9 cellular contexts compared by ENCODE assay signal in genomic region chr11:65871811-65872548, GRCh38. TPM values are rescaled to one million over a fixed set of nuclear protein-coding genes. Genes with fewer than 3 reads are reported as not detected.
A peak's percentile ranks its signal among the peaks of the same experiment; 100 is the strongest.
DNase-seq lines count a peak whose midpoint lies in the region; ATAC-seq and TF ChIP-seq lines count a peak whose summit lies in the region.
"Had no signal": no experiment of that assay in that cellular context is flagged by ENCODE, and none has a peak within 500 bp of the region (broad histone marks: within the 10 kb centered on the region; RNA-seq: fewer than 3 reads in every experiment).

No MANE protein-coding gene starts in this region.

- H3K4me3 Mint-ChIP-seq in activated T-cell treated with anti-CD3 and anti-CD28 coated beads, Interleukin-2, amount 50 U/mL, for 4 hours = peak overlapping the region; percentile 49
- H3K4me3 Mint-ChIP-seq in type B pancreatic cell = peak overlapping the region; percentile 69

- DNase-seq in activated T-cell treated with anti-CD3 and anti-CD28 coated beads, Interleukin-2, amount 50 U/mL, for 4 hours = no peak
- DNase-seq in activated T-cell treated with anti-CD3 and anti-CD28 coated beads, Interleukin-2, amount 50 U/mL, for 1 hour = no peak
- DNase-seq in coronary artery (ENCODE audit: low spot score) (no peak), mesendoderm (peak; percentile 62), type B pancreatic cell (ENCODE audit: extremely low spot score, unreplicated experiment) (no peak), GM10266 (ENCODE audit: extremely low spot score) (no peak), NCI-H2171 treated with DMSO at 0.1 percent for 48 hours (lab: John Stamatoyannopoulos, UW) (no peak)
- DNase-seq: stimulated activated CD8-positive, alpha-beta memory T cell treated with anti-CD3 and anti-CD28 coated beads, Interleukin-4, amount 100 ng/mL, for 48 hours had no signal

- no peak for ATAC-seq in activated T-cell treated with anti-CD3 and anti-CD28 coated beads, Interleukin-2, amount 50 U/mL, for 4 hours
- no peak for ATAC-seq in GM19467 (IDR thresholded peaks at IDR 0.05; ENCODE audit: unreplicated experiment)

- H3K27ac ChIP-seq in coronary artery (peak overlapping the region; percentile 95 to 96), mesendoderm (ENCODE audit: low read depth, low read length) (no peak overlapping the region)

- peaks cover 21% of the 10 kb centered on the region for H3K4me1 Mint-ChIP-seq in activated T-cell treated with anti-CD3 and anti-CD28 coated beads, Interleukin-2, amount 50 U/mL, for 4 hours (ENCODE audit: low read depth)
- H3K4me1 Mint-ChIP-seq in type B pancreatic cell (ENCODE audit: unreplicated experiment) = peaks cover 12% of the 10 kb centered on the region

- H3K18ac ChIP-seq in mesendoderm (ENCODE audit: low read length) = peak overlapping the region; percentile 94

- H3K4me3 ChIP-seq in coronary artery = peak overlapping the region; percentile 84
- H3K4me3 ChIP-seq in mesendoderm (ENCODE audit: low read length) = no peak overlapping the region

- H2BK15ac ChIP-seq in mesendoderm (replicated peaks; ENCODE audit: low read depth) = no peak overlapping the region

- H3K9me3 Mint-ChIP-seq in activated T-cell treated with anti-CD3 and anti-CD28 coated beads, Interleukin-2, amount 50 U/mL, for 4 hours = no peaks in the 10 kb centered on the region
- H3K9me3 Mint-ChIP-seq in type B pancreatic cell = no peaks in the 10 kb centered on the region

- H2BK120ac ChIP-seq in mesendoderm (ENCODE audit: low read depth, low read length) = peak overlapping the region; percentile 38

- H3K23ac ChIP-seq in mesendoderm (ENCODE audit: low read length) = peak overlapping the region; percentile 29

- peaks cover 4% of the 10 kb centered on the region for H3K36me3 Mint-ChIP-seq in activated T-cell treated with anti-CD3 and anti-CD28 coated beads, Interleukin-2, amount 50 U/mL, for 4 hours (ENCODE audit: insufficient read depth)
- H3K36me3 Mint-ChIP-seq in type B pancreatic cell = no peaks in the 10 kb centered on the region

- H3K4ac ChIP-seq in mesendoderm (ENCODE audit: low read depth, low read length) = peak overlapping the region; percentile 88

- H3K4me1 ChIP-seq in mesendoderm (ENCODE audit: control insufficient read depth, low read depth, low read length) = no peaks in the 10 kb centered on the region

- H2BK5ac ChIP-seq in mesendoderm (ENCODE audit: low read length) = no peak overlapping the region

- H3K27ac Mint-ChIP-seq in type B pancreatic cell = peak overlapping the region; percentile 43

- peak overlapping the region; percentile 93 for H3K56ac ChIP-seq in mesendoderm (ENCODE audit: low read length)

- H2AK5ac ChIP-seq in mesendoderm (ENCODE audit: low read length) = no peak overlapping the region

- H3K79me2 ChIP-seq in mesendoderm (ENCODE audit: control insufficient read depth, insufficient read depth, low read length) = no peaks in the 10 kb centered on the region

- H3K9ac ChIP-seq in mesendoderm (ENCODE audit: low read length) = peak overlapping the region; percentile 64

- H3K27me3 Mint-ChIP-seq in activated T-cell treated with anti-CD3 and anti-CD28 coated beads, Interleukin-2, amount 50 U/mL, for 4 hours (ENCODE audit: low read depth) = no peaks in the 10 kb centered on the region
- H3K27me3 Mint-ChIP-seq in type B pancreatic cell = peaks cover 5% of the 10 kb centered on the region

- H3K36me3 ChIP-seq in mesendoderm (ENCODE audit: control insufficient read depth, insufficient read depth, low read length) = no peaks in the 10 kb centered on the region

- no peak overlapping the region for H4K5ac ChIP-seq in mesendoderm (ENCODE audit: low read length)

- peak overlapping the region; percentile 13 for H3K4me2 ChIP-seq in mesendoderm (ENCODE audit: low read length)

- H4K8ac ChIP-seq in mesendoderm (ENCODE audit: low read depth, low read length) = no peak overlapping the region

- no peaks in the 10 kb centered on the region for H3K79me1 ChIP-seq in mesendoderm (ENCODE audit: low read length)

- WGBS in mesendoderm (ENCODE audit: extremely low coverage, insufficient coverage, low lambda C conversion rate) = no CpG with 5 or more reads among the region's 26 CpGs

- no peak for TF ChIP-seq CTCF in coronary artery (IDR thresholded peaks at IDR 0.05)
- TF ChIP-seq CTCF in type B pancreatic cell (conservative IDR thresholded peaks at IDR 0.05) = no peak
- TF ChIP-seq CTCF in GM10266 (IDR thresholded peaks at IDR 0.05; ENCODE audit: control insufficient read depth, insufficient read depth, low read depth, missing control alignments) = no peak

- H3K27me3 ChIP-seq in mesendoderm (ENCODE audit: insufficient read depth, low read length, poor library complexity) = no peaks in the 10 kb centered on the region

RNA-seq across cellular contexts. Expression of gene EFEMP2, which starts 0.6 kb away (rescaled TPM):
- total RNA-seq in activated T-cell treated with anti-CD3 and anti-CD28 coated beads, Interleukin-2, amount 50 U/mL, for 4 hours = 1 to 10 TPM; 1.0 to 2.9 (median 2.0) TPM
- polyA plus RNA-seq in mesendoderm (2013, experiment 1 of 2) = 9.1 TPM
- 8.7 TPM for polyA plus RNA-seq in mesendoderm (2013, experiment 2 of 2)
- total RNA-seq in type B pancreatic cell (ENCODE audit: low replicate concordance) = 5.5 and 24.5 TPM in 2 replicates

RNA-seq across cellular contexts. Expression of gene CTSW, which starts 7.7 kb away (rescaled TPM):
- total RNA-seq in activated T-cell treated with anti-CD3 and anti-CD28 coated beads, Interleukin-2, amount 50 U/mL, for 4 hours = 10 to 100 TPM in 2 of 3 donors, 1 to 10 TPM in 1; 8.4 to 12.3 (median 11.2) TPM
- polyA plus RNA-seq in mesendoderm (2013, experiment 1 of 2) = not detected
- not detected for polyA plus RNA-seq in mesendoderm (2013, experiment 2 of 2)
- total RNA-seq in type B pancreatic cell (ENCODE audit: low replicate concordance) = not detected in 2 replicates

RNA-seq across cellular contexts. Expression of gene MUS81, which starts 11.7 kb away (rescaled TPM):
- total RNA-seq in activated T-cell treated with anti-CD3 and anti-CD28 coated beads, Interleukin-2, amount 50 U/mL, for 4 hours = 10 to 100 TPM; 60.8 to 72.9 (median 60.8) TPM
- 34.0 TPM for polyA plus RNA-seq in mesendoderm (2013, experiment 1 of 2)
- polyA plus RNA-seq in mesendoderm (2013, experiment 2 of 2) = 34.8 TPM
- 67.9 and 72.4 TPM in 2 replicates for total RNA-seq in type B pancreatic cell (ENCODE audit: low replicate concordance)

RNA-seq across cellular contexts. Expression of gene CFL1, which starts 14.0 kb away (rescaled TPM):
- 1,000 to 10,000 TPM in 1 of 3 donors, 100 to 1,000 TPM in 2; 944 to 1,135 (median 977) TPM for total RNA-seq in activated T-cell treated with anti-CD3 and anti-CD28 coated beads, Interleukin-2, amount 50 U/mL, for 4 hours
- 1,253 TPM for polyA plus RNA-seq in mesendoderm (2013, experiment 1 of 2)
- polyA plus RNA-seq in mesendoderm (2013, experiment 2 of 2) = 1,244 TPM
- total RNA-seq in type B pancreatic cell (ENCODE audit: low replicate concordance) = 947 and 981 TPM in 2 replicates

RNA-seq across cellular contexts. Expression of gene FIBP, which starts 16.3 kb away (rescaled TPM):
- 10 to 100 TPM; 72.8 to 86.1 (median 83.9) TPM for total RNA-seq in activated T-cell treated with anti-CD3 and anti-CD28 coated beads, Interleukin-2, amount 50 U/mL, for 4 hours
- 87.5 TPM for polyA plus RNA-seq in mesendoderm (2013, experiment 1 of 2)
- polyA plus RNA-seq in mesendoderm (2013, experiment 2 of 2) = 89.2 TPM
- 50.9 and 74.7 TPM in 2 replicates for total RNA-seq in type B pancreatic cell (ENCODE audit: low replicate concordance)
